In genomic region chr9:93028448-93029006, GRCh38 we compare ENCODE assay signal across 9 cellular contexts. TPM values are rescaled to one million over a fixed set of nuclear protein-coding genes. Genes with fewer than 3 reads are reported as not detected.
DNase-seq lines count a peak whose midpoint lies in the region; ATAC-seq, FAIRE-seq and TF ChIP-seq lines count a peak whose summit lies in the region.
"Had no signal": no experiment of that assay in that cellular context is flagged by ENCODE, and none has a peak within 500 bp of the region (broad histone marks: within the 10 kb centered on the region; RNA-seq: fewer than 3 reads in every experiment).

No MANE protein-coding gene starts in this region.

- no peak overlapping the region for H4K8ac ChIP-seq in trophoblast cell (ENCODE audit: low read depth, low read length)

- FAIRE-seq in A549 (lab: Jason Lieb, UNC) = no peak

- no peaks in the 10 kb centered on the region for H3K79me1 ChIP-seq in trophoblast cell (ENCODE audit: low read length)

- DNase-seq in A549 (ENCODE audit: low read depth in 1 of 2, low spot score in 1 of 2) = no peak
- peak; percentile 4 for DNase-seq in HT1080 (ENCODE audit: low read depth)
- peak; percentile 39 to 46 for DNase-seq in activated CD4-positive, alpha-beta T cell treated with anti-CD3 and anti-CD28 coated beads, Interleukin-2, amount 50 U/mL, for 4 hours
- DNase-seq in left kidney (ENCODE audit: low read depth, low spot score) = peak; percentile 40
- no peak for DNase-seq in trophoblast cell
- DNase-seq in NCI-H1694 (lab: John Stamatoyannopoulos, UW) = no peak

- H3K27me3 ChIP-seq in trophoblast cell (ENCODE audit: insufficient read depth, low read length) = no peaks in the 10 kb centered on the region

- H3K27ac ChIP-seq in A549 (no peak overlapping the region), trophoblast cell (ENCODE audit: low read depth, low read length) (no peak overlapping the region)

- ATAC-seq in A549 (no peak), GM18868 (IDR thresholded peaks at IDR 0.05; ENCODE audit: unreplicated experiment) (no peak), GM19351 (IDR thresholded peaks at IDR 0.05; ENCODE audit: unreplicated experiment) (no peak)
- ATAC-seq: sciatic nerve had no signal

- TF ChIP-seq POLR2A in A549 (IDR thresholded peaks at IDR 0.05; ENCODE audit: low read length) = no peak

- H3K4me2 ChIP-seq in A549 = no peak overlapping the region
- no peak overlapping the region for H3K4me2 ChIP-seq in trophoblast cell (ENCODE audit: low read length)

- no peak overlapping the region for H4K91ac ChIP-seq in trophoblast cell (ENCODE audit: low read depth, low read length)

- no peak overlapping the region for H4K12ac ChIP-seq in trophoblast cell (ENCODE audit: low read depth, low read length)

- no peak overlapping the region for H3K18ac ChIP-seq in trophoblast cell (ENCODE audit: low read length)

- H2AFZ ChIP-seq in trophoblast cell (ENCODE audit: insufficient read depth, low read length, poor library complexity) = no peak overlapping the region

- H3K4me1 ChIP-seq in A549 (no peaks in the 10 kb centered on the region), trophoblast cell (ENCODE audit: control insufficient read depth in 1 of 2, insufficient read depth in 2 of 2, low read length in 2 of 2) (no peaks in the 10 kb centered on the region)

- no peak overlapping the region for H2AK5ac ChIP-seq in trophoblast cell (ENCODE audit: low read length)

- CTCF ChIA-PET in A549 (lab: Yijun Ruan, JAX) = interaction anchor here (0.7 to 1.9 kb wide), 2 partner anchors 25 to 203 kb away, joined by 3 to 7 read pairs; no protein-coding TSS in a partner anchor

- no peak overlapping the region for H3K9ac ChIP-seq in trophoblast cell (ENCODE audit: low read length)

- H3K23ac ChIP-seq in trophoblast cell (ENCODE audit: low read length) = no peak overlapping the region

- H3K79me2 ChIP-seq in trophoblast cell (ENCODE audit: control insufficient read depth, insufficient read depth, low read length, poor library complexity) = no peaks in the 10 kb centered on the region

- POLR2A ChIA-PET in A549 (lab: Yijun Ruan, JAX) = no interaction called here

- no peak overlapping the region for H2BK12ac ChIP-seq in trophoblast cell (ENCODE audit: low read length)

- H3K36me3 ChIP-seq in trophoblast cell (ENCODE audit: control insufficient read depth in 1 of 2, insufficient read depth in 2 of 2, low read length in 2 of 2) = no peaks in the 10 kb centered on the region

- WGBS in A549 (ENCODE audit: missing lambda C conversion rate) = 62% methylated on average over 6 of the region's 6 CpGs
- WGBS in trophoblast cell (ENCODE audit: extremely low coverage, insufficient coverage, insufficient read length) = no CpG with 5 or more reads among the region's 6 CpGs

- no peak for TF ChIP-seq CTCF in A549 (IDR thresholded peaks at IDR 0.05)

- no peak for TF ChIP-seq EP300 in A549 (IDR thresholded peaks at IDR 0.05)

- H3K4me3 ChIP-seq in A549 (no peak overlapping the region), trophoblast cell (ENCODE audit: low read depth, low read length) (no peak overlapping the region)

- H3K9me3 ChIP-seq in A549 (no peaks in the 10 kb centered on the region), trophoblast cell (ENCODE audit: insufficient read depth, low read depth, low read length) (peaks cover 1% of the 10 kb centered on the region)

- TF ChIP-seq RAD21 in A549 (conservative IDR thresholded peaks at IDR 0.05 in 1 of 2, IDR thresholded peaks at IDR 0.05 in 1 of 2) = no peak

- H3K4ac ChIP-seq in trophoblast cell (ENCODE audit: low read depth, low read length) = no peak overlapping the region

- no peak overlapping the region for H3K14ac ChIP-seq in trophoblast cell (ENCODE audit: low read length)

- H2BK120ac ChIP-seq in trophoblast cell (ENCODE audit: insufficient read depth, low read length, poor library complexity) = no peak overlapping the region

- no peak overlapping the region for H2BK5ac ChIP-seq in trophoblast cell (ENCODE audit: low read depth, low read length, poor library complexity)

TF ChIP-seq in A549, 52 proteins besides CTCF, POLR2A, EP300 and RAD21:
- TF ChIP-seq FOSL2 (IDR thresholded peaks at IDR 0.05) (no peak), FOSL2 (CRISPR knock-in tag; IDR thresholded peaks at IDR 0.05) (0 out of 2 replicates have a peak, but pooled peaks have one; percentile 15), GATA3 (IDR thresholded peaks at IDR 0.05; ENCODE audit: borderline replicate concordance) (no peak), MAZ (IDR thresholded peaks at IDR 0.05; ENCODE audit: borderline replicate concordance, low read depth, low read length) (no peak)
TF ChIP-seq in A549: peak in this region for 1.

RNA-seq across cellular contexts. Expression of gene SUSD3, which starts 30.0 kb away (rescaled TPM):
- polyA plus RNA-seq in A549 (2011; rRNA removed) (0.27 and 0.66 TPM in 2 replicates), A549 (2017; fragmentation: RNase III; extraction: RNeasy Plus Mini Kit Qiagen cat#74134 plus additional on column Dnase treatment) (0.34 to 0.46 TPM (median 0.42 TPM) in 3 replicates)
- polyA plus RNA-seq in A549 (2012; cell fraction: cytosol; rRNA removed) = 1.3 and 1.9 TPM in 2 replicates
- polyA plus RNA-seq in A549 (2012; cell fraction: nucleus; rRNA removed) = 1.7 TPM in 2 replicates
- 0.25 TPM in 1 of 2 replicates, not detected in the other for polyA minus RNA-seq in A549 (2011; rRNA and poly(A)+ RNA removed)
- not detected in 2 replicates for total RNA-seq in HT1080 (2014; rRNA removed; shearing (Covaris generic))
- polyA plus RNA-seq in HT1080 (2015; cell fraction: cytosol; rRNA removed) = not detected in 2 replicates
- polyA plus RNA-seq in HT1080 (2015; cell fraction: nucleus; rRNA removed) = not detected in 2 replicates
- polyA plus RNA-seq in trophoblast cell (2013) = 0.37 and 0.44 TPM in 2 replicates

Comparison
In these comparisons a context has a peak if more than half of its experiments do, and no peak if none do; other contexts are left out.
1. DNase-seq: peak in HT1080 (single experiment), activated CD4-positive, alpha-beta T cell treated with anti-CD3 and anti-CD28 coated beads, Interleukin-2, amount 50 U/mL, for 4 hours (2 of 2) and left kidney (single experiment); none in A549 (0 of 2), trophoblast cell (0 of 2) and NCI-H1694 (single experiment).